Comparison of ENCODE assay signal across 11 cellular contexts in the genomic region with DNA sequence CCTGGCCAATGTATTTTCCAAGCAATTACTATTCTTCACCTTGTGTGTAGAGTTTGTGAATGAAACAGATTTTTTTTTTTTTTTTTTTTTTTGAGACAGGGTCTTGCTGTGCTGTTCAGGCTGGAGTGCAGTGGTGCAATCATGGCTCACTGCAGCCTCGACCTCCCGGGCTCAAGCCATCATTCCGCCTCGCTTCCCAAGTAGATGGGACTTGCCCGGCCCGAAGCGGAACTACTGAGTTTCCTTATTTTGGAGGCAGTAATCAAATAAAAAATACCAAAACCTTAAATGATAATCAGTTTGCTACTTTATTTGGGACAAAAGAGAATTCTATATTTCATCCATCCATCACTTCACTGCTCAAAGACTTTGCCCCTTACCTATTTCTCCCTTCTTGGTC. TPM values are rescaled to one million over a fixed set of nuclear protein-coding genes. Genes with fewer than 3 reads are reported as not detected.
DNase-seq lines count a peak whose midpoint lies in the region; ATAC-seq and TF ChIP-seq lines count a peak whose summit lies in the region.
"Had no signal": no experiment of that assay in that cellular context is flagged by ENCODE, and none has a peak within 500 bp of the region (broad histone marks: within the 10 kb centered on the region; RNA-seq: fewer than 3 reads in every experiment).

No MANE protein-coding gene starts in this region.

- H3K4me3 ChIP-seq in LNCaP clone FGC (ENCODE audit: low read depth, low read length) (peak overlapping the region; percentile 89), coronary artery (peak overlapping the region; percentile 84)

- H3K4me1 Mint-ChIP-seq in osteocyte (ENCODE audit: unreplicated experiment) = peaks cover 8% of the 10 kb centered on the region

- H3K27ac Mint-ChIP-seq in osteocyte (ENCODE audit: unreplicated experiment) = no peak overlapping the region

- H3K36me3 Mint-ChIP-seq in osteocyte (ENCODE audit: unreplicated experiment) = no peaks in the 10 kb centered on the region

- peaks cover 8% of the 10 kb centered on the region for H3K27me3 Mint-ChIP-seq in osteocyte (ENCODE audit: unreplicated experiment)
- H3K27me3 Mint-ChIP-seq: stimulated activated naive B cell treated with anti-CD40 and anti-IgM and Interleukin-4, amounts not matched to agents 10 μg/mL and 1 μg/mL and 100 μg/mL, for 72 hours had no signal

- H3K9me3 Mint-ChIP-seq in osteocyte (ENCODE audit: unreplicated experiment) = peaks cover 6% of the 10 kb centered on the region
- H3K9me3 Mint-ChIP-seq: stimulated activated naive B cell treated with anti-CD40 and anti-IgM and Interleukin-4, amounts not matched to agents 10 μg/mL and 1 μg/mL and 100 μg/mL, for 72 hours had no signal

- no peaks in the 10 kb centered on the region for H3K27me3 ChIP-seq in foreskin keratinocyte
- H3K27me3 ChIP-seq: ovary had no signal

- ATAC-seq in foreskin keratinocyte (no peak), GM19467 (IDR thresholded peaks at IDR 0.05; ENCODE audit: unreplicated experiment) (no peak)

- no peaks in the 10 kb centered on the region for H3K4me1 ChIP-seq in foreskin keratinocyte

- H3K4me3 Mint-ChIP-seq in osteocyte (ENCODE audit: unreplicated experiment) = peak overlapping the region; percentile 96

- no peak for TF ChIP-seq CTCF in C4-2B (conservative IDR thresholded peaks at IDR 0.05)
- TF ChIP-seq CTCF in LNCaP clone FGC (IDR thresholded peaks at IDR 0.05; ENCODE audit: control insufficient read depth, extremely low read depth, insufficient read depth) = no peak
- TF ChIP-seq CTCF in coronary artery (IDR thresholded peaks at IDR 0.05) = no peak
- TF ChIP-seq CTCF in osteocyte (IDR thresholded peaks at IDR 0.05) = no peak
- TF ChIP-seq CTCF in foreskin keratinocyte (conservative IDR thresholded peaks at IDR 0.05) = no peak

- DNase-seq in LNCaP clone FGC (ENCODE audit: low read depth) (no peak), coronary artery (ENCODE audit: low spot score) (no peak), osteocyte (ENCODE audit: extremely low spot score, unreplicated experiment) (no peak), foreskin keratinocyte (no peak), NCI-H1436 (lab: John Stamatoyannopoulos, UW) (no peak)
- no peak for DNase-seq in stimulated activated naive CD4-positive, alpha-beta T cell treated with Interleukin-2 at 50 U/mL for 16 hours (lab: John Stamatoyannopoulos, UW)
- DNase-seq: stimulated activated naive B cell treated with anti-CD40 and anti-IgM and Interleukin-4, amounts not matched to agents 10 μg/mL and 1 μg/mL and 100 μg/mL, for 72 hours had no signal

- H3K27ac ChIP-seq in C4-2B = peak overlapping the region; percentile 88
- H3K27ac ChIP-seq in coronary artery = no peak overlapping the region
- H3K27ac ChIP-seq in foreskin keratinocyte = no peak overlapping the region

RNA-seq across cellular contexts. Expression of gene BTBD8, which starts 0.7 kb away (rescaled TPM):
- 1.9 and 2.0 TPM in 2 replicates for total RNA-seq in osteocyte
- total RNA-seq in foreskin keratinocyte = 1.4 and 2.4 TPM in 2 replicates
- polyA plus RNA-seq in foreskin keratinocyte = 0.30 and 0.34 TPM in 2 replicates

RNA-seq across cellular contexts. Expression of gene SETSIP, which starts 4.2 kb away (rescaled TPM):
- total RNA-seq in osteocyte (not detected in 2 replicates), foreskin keratinocyte (0.20 and 0.25 TPM in 2 replicates)
- polyA plus RNA-seq in foreskin keratinocyte = not detected in 2 replicates
- total RNA-seq: epithelial cell of proximal tubule, ovary had no signal
- polyA plus RNA-seq: ovary had no signal

RNA-seq across cellular contexts. Expression of gene EPHX4, which starts 49.7 kb away (rescaled TPM):
- total RNA-seq in osteocyte = 0.26 TPM in 1 of 2 replicates, not detected in the other
- 2.0 and 3.4 TPM in 2 replicates for total RNA-seq in foreskin keratinocyte
- 2.2 and 2.7 TPM in 2 replicates for polyA plus RNA-seq in foreskin keratinocyte
